In genomic region chr5:134345996-134346395, GRCh38 we compare ENCODE assay signal across 1 cellular context.
TF ChIP-seq lines count a peak whose summit lies in the region.

No MANE protein-coding gene starts in this region.

TF ChIP-seq in HCT116, 20 proteins besides CTCF, POLR2A, EP300 and RAD21 (continued from another document):
- no peak for TF ChIP-seq EZH2 (IDR thresholded peaks at IDR 0.05)
- TF ChIP-seq MAX (IDR thresholded peaks at IDR 0.05), result no peak
- no peak for TF ChIP-seq SIN3A (IDR thresholded peaks at IDR 0.05; ENCODE audit: low read depth)
- TF ChIP-seq CEBPB (IDR thresholded peaks at IDR 0.05; ENCODE audit: low read depth), result no peak
- no peak for TF ChIP-seq TCF7L2 (IDR thresholded peaks at IDR 0.05; ENCODE audit: borderline replicate concordance, extremely low read depth, insufficient read depth, insufficient read length)
- TF ChIP-seq ATF3 (IDR thresholded peaks at IDR 0.05), result no peak
- TF ChIP-seq FOSL1 (IDR thresholded peaks at IDR 0.05; ENCODE audit: low read depth), result no peak
- TF ChIP-seq ZNF274 (IDR thresholded peaks at IDR 0.05; ENCODE audit: low read depth, low read length), result no peak
- TF ChIP-seq ELF1 (IDR thresholded peaks at IDR 0.05; ENCODE audit: borderline replicate concordance, low read depth), result no peak
